Comparison of ENCODE assay signal across 7 cellular contexts in genomic region chr12:42315108-42315507, GRCh38.
"Had no signal": no experiment of that assay in that cellular context is flagged by ENCODE, and none has a peak within 500 bp of the region (broad histone marks: within the 10 kb centered on the region; RNA-seq: fewer than 3 reads in every experiment).

No MANE protein-coding gene starts in this region.

- DNase-seq: GM23248, GOT3, H7, HCEC 1CT, IMR-90 had no signal

- H2AFZ ChIP-seq: GM23248 had no signal

- FAIRE-seq: HTR-8/SVneo, K562 had no signal

- H3K4me3 ChIP-seq: GM23248, K562 had no signal

- H3K27ac ChIP-seq: GM23248 had no signal

- H3K9ac ChIP-seq: GM23248 had no signal

- ATAC-seq: K562 had no signal
